ENCODE assay signal across 8 cellular contexts in genomic region chr2:195656859-195657633, GRCh38. TPM values are rescaled to one million over a fixed set of nuclear protein-coding genes. Genes with fewer than 3 reads are reported as not detected.
DNase-seq lines count a peak whose midpoint lies in the region; ATAC-seq lines count a peak whose summit lies in the region.

Gene SLC39A10, plus strand, starts transcription at chr2:195657226. Its CDS starts 22,817 bp downstream, at chr2:195680043.

- DNase-seq in AG08396 (ENCODE audit: low spot score): peak; percentile 93
- DNase-seq in NCI-H345 treated with DMSO at 0.1 percent for 48 hours (lab: John Stamatoyannopoulos, UW; ENCODE audit: unreplicated experiment): peak; percentile 97
- DNase-seq in activated CD4-positive, CD25-positive, alpha-beta regulatory T cell (lab: John Stamatoyannopoulos, UW): peak; percentile 91 to 96 (median 94)
- DNase-seq in central memory CD4-positive, alpha-beta T cell: peak; percentile 97
- DNase-seq in immature natural killer cell: peak; percentile 96 to 97 (median 97)
- DNase-seq in smooth muscle cell of the brain vasculature (ENCODE audit: low read depth, low spot score): peak; percentile 96

- H3K36me3 Mint-ChIP-seq in immature natural killer cell: no peaks in the 10 kb centered on the region

- peaks cover 17 to 26% (median 19%) of the 10 kb centered on the region in 3 donors for H3K27me3 Mint-ChIP-seq in immature natural killer cell (ENCODE audit: low read depth in 3 of 3)

- H3K4me3 Mint-ChIP-seq in immature natural killer cell: peak within 1 kb of the TSS; percentile 96 to 99 (median 99)

- peak within 1 kb of the TSS; percentile 95 to 100 (median 98) for H3K27ac Mint-ChIP-seq in immature natural killer cell

- peak; percentile 79 for ATAC-seq in GM19023 (IDR thresholded peaks at IDR 0.05; ENCODE audit: unreplicated experiment)
- ATAC-seq in HG03280 (IDR thresholded peaks at IDR 0.05; ENCODE audit: unreplicated experiment): peak; percentile 75

- H3K4me1 Mint-ChIP-seq in immature natural killer cell: peaks cover 40 to 55% of the 10 kb centered on the region in 2 donors

- H3K9me3 Mint-ChIP-seq in immature natural killer cell: peaks cover 0 to 1% (median 0%) of the 10 kb centered on the region in 6 donors

RNA-seq across cellular contexts. Expression of gene SLC39A10, which starts in this region (rescaled TPM):
- polyA plus RNA-seq in immature natural killer cell: 10 to 100 TPM; 10.2 to 18.9 (median 17.5) TPM

Comparison
In these comparisons a context has a peak if more than half of its experiments do, and no peak if none do; other contexts are left out.
1. Peak in every context shown above with its lines: DNase-seq and ATAC-seq.